8 cellular contexts compared by ENCODE assay signal in genomic region chr4:26081795-26082498, GRCh38.
DNase-seq lines count a peak whose midpoint lies in the region; ATAC-seq and TF ChIP-seq lines count a peak whose summit lies in the region.

No MANE protein-coding gene starts in this region.

- no peak overlapping the region for H3K27ac ChIP-seq in C4-2B
- H3K27ac ChIP-seq in psoas muscle, result no peak overlapping the region

- CTCF ChIA-PET in activated B cell treated with CpG ODN at 0.5 μM for 24 hours (lab: Charles Lee), result interaction anchor here (0.7 to 4.2 kb wide), 15 partner anchors 9 to 328 kb away, joined by 3 to 29 read pairs (median 6); no protein-coding TSS in a partner anchor

- DNase-seq in NCI-H2081 treated with DMSO at 0.1 percent for 48 hours (lab: John Stamatoyannopoulos, UW) (peak; percentile 63), activated B cell treated with CpG ODN at 0.5 μM for 24 hours (no peak), glomerular endothelial cell (ENCODE audit: extremely low read depth, low read depth, low spot score) (peak; percentile 36), psoas muscle (no peak), T-helper 9 cell (no peak)

- intact Hi-C loops in activated B cell treated with CpG ODN at 0.5 μM for 24 hours (cut with micrococcal nuclease) (loop anchor here (1.0 to 10.0 kb wide), 8 partner anchors 80 to 913 kb away; partner anchors contain the start of gene STIM2), psoas muscle (cut with DNase I) (loop anchor here (5.0 to 10.0 kb wide), 4 partner anchors 123 to 330 kb away; no protein-coding TSS in a partner anchor)

- H3K36me3 Mint-ChIP-seq in activated B cell treated with CpG ODN at 0.5 μM for 24 hours (ENCODE audit: low read depth), result no peaks in the 10 kb centered on the region

- no peak overlapping the region for H3K4me3 ChIP-seq in psoas muscle

- POLR2A ChIA-PET in activated B cell treated with CpG ODN at 0.5 μM for 24 hours (lab: Charles Lee), result interaction anchor here (0.5 to 1.0 kb wide), 2 partner anchors 237 to 364 kb away, joined by 3 to 5 read pairs; no protein-coding TSS in a partner anchor

- H3K27me3 ChIP-seq in psoas muscle (ENCODE audit: insufficient read depth in 3 of 3, low read length in 2 of 3), result no peaks in the 10 kb centered on the region

- H3K4me1 Mint-ChIP-seq in activated B cell treated with CpG ODN at 0.5 μM for 24 hours, result peaks cover 14% of the 10 kb centered on the region

- peaks cover 2% of the 10 kb centered on the region for H3K9me3 Mint-ChIP-seq in activated B cell treated with CpG ODN at 0.5 μM for 24 hours

- TF ChIP-seq CTCF in C4-2B (conservative IDR thresholded peaks at IDR 0.05), result peak; percentile 79
- TF ChIP-seq CTCF in activated B cell treated with CpG ODN at 0.5 μM for 24 hours (IDR thresholded peaks at IDR 0.05), result no peak
- TF ChIP-seq CTCF in psoas muscle (IDR thresholded peaks at IDR 0.05), result peak; percentile 63

- H3K27me3 Mint-ChIP-seq in activated B cell treated with CpG ODN at 0.5 μM for 24 hours, result peaks cover 3% of the 10 kb centered on the region

- no peak overlapping the region for H3K27ac Mint-ChIP-seq in activated B cell treated with CpG ODN at 0.5 μM for 24 hours

- H3K9me3 ChIP-seq in psoas muscle, result no peaks in the 10 kb centered on the region

- no peaks in the 10 kb centered on the region for H3K36me3 ChIP-seq in psoas muscle (ENCODE audit: insufficient read depth in 1 of 2, low read depth in 1 of 2)

- WGBS in psoas muscle, 3 donors, result 54 to 57% (median 56%) methylated on average over 6 of the region's 6 CpGs

- peaks cover 34% of the 10 kb centered on the region for H3K4me1 ChIP-seq in psoas muscle

- H3K4me3 Mint-ChIP-seq in activated B cell treated with CpG ODN at 0.5 μM for 24 hours, result no peak overlapping the region

- ATAC-seq in GM19463 (IDR thresholded peaks at IDR 0.05; ENCODE audit: unreplicated experiment) (peak; percentile 23), activated B cell treated with CpG ODN at 0.5 μM for 24 hours (ENCODE audit: low read depth) (peak; percentile 52), psoas muscle (peak in 1 of 4 donors; percentile 49), HG03025 (IDR thresholded peaks at IDR 0.05; ENCODE audit: low FRiP score, unreplicated experiment) (no peak)

Comparison
In these comparisons a context has a peak if more than half of its experiments do, and no peak if none do; other contexts are left out.
1. DNase-seq: peak in NCI-H2081 treated with DMSO at 0.1 percent for 48 hours (single experiment) and glomerular endothelial cell (single experiment); none in activated B cell treated with CpG ODN at 0.5 μM for 24 hours (single experiment), psoas muscle (0 of 2) and T-helper 9 cell (single experiment).